Comparison of ENCODE assay signal across 1 cellular context in the genomic region with DNA sequence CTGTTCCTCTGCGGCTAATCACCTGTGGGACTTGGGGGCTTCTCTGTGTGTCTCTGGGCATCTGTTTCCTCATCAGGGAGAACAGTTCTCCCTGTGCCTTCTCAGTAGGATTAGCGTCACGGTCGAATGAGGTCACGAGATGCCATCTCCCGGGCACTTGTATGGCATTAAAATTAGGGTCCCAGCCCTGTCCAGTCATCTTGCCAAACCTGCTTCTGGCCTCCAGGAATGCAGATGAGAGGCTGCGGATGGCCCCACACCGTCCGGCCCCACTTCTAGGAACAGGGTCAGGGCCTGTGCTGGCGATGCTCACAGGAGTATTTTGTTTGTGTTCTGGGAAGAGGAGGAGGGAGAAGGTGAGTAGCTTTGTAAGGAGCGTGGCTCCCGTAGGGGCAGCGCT.
TF ChIP-seq lines count a peak whose summit lies in the region.

No MANE protein-coding gene starts in this region.

TF ChIP-seq in IMR-90, 13 proteins besides CTCF, POLR2A, EP300 and RAD21 (continued from another document):
- TF ChIP-seq MAFK (IDR thresholded peaks at IDR 0.05; ENCODE audit: low read depth, low read length) (no peak), RFX5 (IDR thresholded peaks at IDR 0.05; ENCODE audit: low read depth, low read length) (no peak), FOS (IDR thresholded peaks at IDR 0.05; ENCODE audit: low read depth, low read length) (no peak), NFE2L2 (IDR thresholded peaks at IDR 0.05; ENCODE audit: low read depth, low read length) (no peak), BHLHE40 (IDR thresholded peaks at IDR 0.05; ENCODE audit: low read depth, low read length) (no peak), RCOR1 (IDR thresholded peaks at IDR 0.05; ENCODE audit: insufficient replicate concordance, low read length) (no peak), CHD1 (IDR thresholded peaks at IDR 0.05; ENCODE audit: low read depth, low read length) (no peak), MXI1 (IDR thresholded peaks at IDR 0.05; ENCODE audit: borderline replicate concordance, low read depth, low read length) (no peak)
- TF ChIP-seq, protein P1, sequence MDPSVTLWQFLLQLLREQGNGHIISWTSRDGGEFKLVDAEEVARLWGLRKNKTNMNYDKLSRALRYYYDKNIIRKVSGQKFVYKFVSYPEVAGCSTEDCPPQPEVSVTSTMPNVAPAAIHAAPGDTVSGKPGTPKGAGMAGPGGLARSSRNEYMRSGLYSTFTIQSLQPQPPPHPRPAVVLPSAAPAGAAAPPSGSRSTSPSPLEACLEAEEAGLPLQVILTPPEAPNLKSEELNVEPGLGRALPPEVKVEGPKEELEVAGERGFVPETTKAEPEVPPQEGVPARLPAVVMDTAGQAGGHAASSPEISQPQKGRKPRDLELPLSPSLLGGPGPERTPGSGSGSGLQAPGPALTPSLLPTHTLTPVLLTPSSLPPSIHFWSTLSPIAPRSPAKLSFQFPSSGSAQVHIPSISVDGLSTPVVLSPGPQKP (IDR thresholded peaks at IDR 0.05; ENCODE audit: borderline replicate concordance, low read depth, low read length), result no peak
